2 cellular contexts compared by ENCODE assay signal in the genomic region with DNA sequence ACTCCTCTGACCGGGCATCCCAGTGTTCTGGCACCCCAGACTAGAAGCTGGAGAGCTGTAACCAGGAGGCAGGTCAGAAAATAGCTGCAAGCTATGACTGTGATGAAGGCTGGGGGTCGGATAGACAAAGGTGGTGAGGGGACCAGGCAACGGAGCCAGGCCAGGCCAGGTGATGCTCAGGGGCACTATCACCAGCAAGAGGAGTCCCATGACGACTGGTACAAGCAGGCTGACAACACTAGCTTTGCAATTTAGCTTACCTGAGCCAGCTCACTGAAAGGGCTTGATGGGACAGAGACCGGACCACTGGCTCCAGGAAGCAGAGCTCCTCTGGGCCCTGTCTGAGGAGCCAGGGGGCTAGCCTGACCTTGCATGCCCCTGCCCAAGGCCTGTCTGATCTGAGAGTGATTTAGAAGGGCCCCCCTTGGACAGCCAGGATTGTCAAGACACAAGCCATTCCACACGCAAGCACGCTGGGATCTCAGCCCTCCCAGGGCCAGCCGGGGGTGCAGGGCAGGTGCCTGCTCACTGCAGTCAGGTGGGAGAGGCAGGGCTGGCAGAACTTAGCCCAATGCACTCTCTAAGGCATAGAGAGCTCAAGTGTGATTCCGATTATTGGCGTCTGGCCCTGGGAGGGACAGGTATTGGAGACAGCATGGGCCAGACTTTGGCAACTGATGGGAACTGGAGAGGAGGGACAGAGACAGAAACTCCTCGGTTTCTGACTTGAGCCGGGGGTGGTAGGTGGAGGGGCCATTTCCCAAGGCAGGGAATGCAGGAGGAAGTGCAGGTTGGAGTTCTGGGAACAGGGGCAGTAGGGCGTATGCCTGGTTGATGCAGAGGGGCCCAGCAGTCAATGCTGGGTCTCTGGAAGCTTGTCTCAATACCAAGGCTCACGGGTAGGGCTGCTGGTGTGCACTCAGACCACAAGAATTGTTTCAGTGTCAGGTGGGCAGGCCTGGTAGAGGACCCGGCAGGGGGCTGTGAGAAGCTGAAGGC.
TF ChIP-seq lines count a peak whose summit lies in the region.

No MANE protein-coding gene starts in this region.

TF ChIP-seq in IMR-90, 13 proteins besides CTCF, POLR2A, EP300 and RAD21:
- TF ChIP-seq, protein P1, sequence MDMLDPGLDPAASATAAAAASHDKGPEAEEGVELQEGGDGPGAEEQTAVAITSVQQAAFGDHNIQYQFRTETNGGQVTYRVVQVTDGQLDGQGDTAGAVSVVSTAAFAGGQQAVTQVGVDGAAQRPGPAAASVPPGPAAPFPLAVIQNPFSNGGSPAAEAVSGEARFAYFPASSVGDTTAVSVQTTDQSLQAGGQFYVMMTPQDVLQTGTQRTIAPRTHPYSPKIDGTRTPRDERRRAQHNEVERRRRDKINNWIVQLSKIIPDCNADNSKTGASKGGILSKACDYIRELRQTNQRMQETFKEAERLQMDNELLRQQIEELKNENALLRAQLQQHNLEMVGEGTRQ (IDR thresholded peaks at IDR 0.05; ENCODE audit: low read depth, low read length) = no peak
- no peak for TF ChIP-seq NFE2L2 (IDR thresholded peaks at IDR 0.05; ENCODE audit: low read depth, low read length)
- no peak for TF ChIP-seq MAZ (IDR thresholded peaks at IDR 0.05; ENCODE audit: borderline replicate concordance, low read depth, low read length)
- no peak for TF ChIP-seq MAFK (IDR thresholded peaks at IDR 0.05; ENCODE audit: low read depth, low read length)
- TF ChIP-seq RCOR1 (IDR thresholded peaks at IDR 0.05; ENCODE audit: insufficient replicate concordance, low read length) = no peak
- TF ChIP-seq, protein P2, sequence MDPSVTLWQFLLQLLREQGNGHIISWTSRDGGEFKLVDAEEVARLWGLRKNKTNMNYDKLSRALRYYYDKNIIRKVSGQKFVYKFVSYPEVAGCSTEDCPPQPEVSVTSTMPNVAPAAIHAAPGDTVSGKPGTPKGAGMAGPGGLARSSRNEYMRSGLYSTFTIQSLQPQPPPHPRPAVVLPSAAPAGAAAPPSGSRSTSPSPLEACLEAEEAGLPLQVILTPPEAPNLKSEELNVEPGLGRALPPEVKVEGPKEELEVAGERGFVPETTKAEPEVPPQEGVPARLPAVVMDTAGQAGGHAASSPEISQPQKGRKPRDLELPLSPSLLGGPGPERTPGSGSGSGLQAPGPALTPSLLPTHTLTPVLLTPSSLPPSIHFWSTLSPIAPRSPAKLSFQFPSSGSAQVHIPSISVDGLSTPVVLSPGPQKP (IDR thresholded peaks at IDR 0.05; ENCODE audit: borderline replicate concordance, low read depth, low read length) = no peak
- no peak for TF ChIP-seq SMC3 (IDR thresholded peaks at IDR 0.05; ENCODE audit: low read depth, low read length)
- no peak for TF ChIP-seq BHLHE40 (IDR thresholded peaks at IDR 0.05; ENCODE audit: low read depth, low read length)
- TF ChIP-seq CHD1 (IDR thresholded peaks at IDR 0.05; ENCODE audit: low read depth, low read length) = no peak
- TF ChIP-seq MXI1 (IDR thresholded peaks at IDR 0.05; ENCODE audit: borderline replicate concordance, low read depth, low read length) = no peak
- no peak for TF ChIP-seq CEBPB (IDR thresholded peaks at IDR 0.05; ENCODE audit: low read depth, low read length)
- no peak for TF ChIP-seq RFX5 (IDR thresholded peaks at IDR 0.05; ENCODE audit: low read depth, low read length)
- no peak for TF ChIP-seq FOS (IDR thresholded peaks at IDR 0.05; ENCODE audit: low read depth, low read length)

TF ChIP-seq in WTC11, 78 proteins besides CTCF, POLR2A, EP300 and RAD21:
- TF ChIP-seq, protein P3, sequence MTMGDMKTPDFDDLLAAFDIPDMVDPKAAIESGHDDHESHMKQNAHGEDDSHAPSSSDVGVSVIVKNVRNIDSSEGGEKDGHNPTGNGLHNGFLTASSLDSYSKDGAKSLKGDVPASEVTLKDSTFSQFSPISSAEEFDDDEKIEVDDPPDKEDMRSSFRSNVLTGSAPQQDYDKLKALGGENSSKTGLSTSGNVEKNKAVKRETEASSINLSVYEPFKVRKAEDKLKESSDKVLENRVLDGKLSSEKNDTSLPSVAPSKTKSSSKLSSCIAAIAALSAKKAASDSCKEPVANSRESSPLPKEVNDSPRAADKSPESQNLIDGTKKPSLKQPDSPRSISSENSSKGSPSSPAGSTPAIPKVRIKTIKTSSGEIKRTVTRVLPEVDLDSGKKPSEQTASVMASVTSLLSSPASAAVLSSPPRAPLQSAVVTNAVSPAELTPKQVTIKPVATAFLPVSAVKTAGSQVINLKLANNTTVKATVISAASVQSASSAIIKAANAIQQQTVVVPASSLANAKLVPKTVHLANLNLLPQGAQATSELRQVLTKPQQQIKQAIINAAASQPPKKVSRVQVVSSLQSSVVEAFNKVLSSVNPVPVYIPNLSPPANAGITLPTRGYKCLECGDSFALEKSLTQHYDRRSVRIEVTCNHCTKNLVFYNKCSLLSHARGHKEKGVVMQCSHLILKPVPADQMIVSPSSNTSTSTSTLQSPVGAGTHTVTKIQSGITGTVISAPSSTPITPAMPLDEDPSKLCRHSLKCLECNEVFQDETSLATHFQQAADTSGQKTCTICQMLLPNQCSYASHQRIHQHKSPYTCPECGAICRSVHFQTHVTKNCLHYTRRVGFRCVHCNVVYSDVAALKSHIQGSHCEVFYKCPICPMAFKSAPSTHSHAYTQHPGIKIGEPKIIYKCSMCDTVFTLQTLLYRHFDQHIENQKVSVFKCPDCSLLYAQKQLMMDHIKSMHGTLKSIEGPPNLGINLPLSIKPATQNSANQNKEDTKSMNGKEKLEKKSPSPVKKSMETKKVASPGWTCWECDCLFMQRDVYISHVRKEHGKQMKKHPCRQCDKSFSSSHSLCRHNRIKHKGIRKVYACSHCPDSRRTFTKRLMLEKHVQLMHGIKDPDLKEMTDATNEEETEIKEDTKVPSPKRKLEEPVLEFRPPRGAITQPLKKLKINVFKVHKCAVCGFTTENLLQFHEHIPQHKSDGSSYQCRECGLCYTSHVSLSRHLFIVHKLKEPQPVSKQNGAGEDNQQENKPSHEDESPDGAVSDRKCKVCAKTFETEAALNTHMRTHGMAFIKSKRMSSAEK (CRISPR knock-in tag; IDR thresholded peaks at IDR 0.05; ENCODE audit: borderline replicate concordance) = no peak
- TF ChIP-seq, protein P4, sequence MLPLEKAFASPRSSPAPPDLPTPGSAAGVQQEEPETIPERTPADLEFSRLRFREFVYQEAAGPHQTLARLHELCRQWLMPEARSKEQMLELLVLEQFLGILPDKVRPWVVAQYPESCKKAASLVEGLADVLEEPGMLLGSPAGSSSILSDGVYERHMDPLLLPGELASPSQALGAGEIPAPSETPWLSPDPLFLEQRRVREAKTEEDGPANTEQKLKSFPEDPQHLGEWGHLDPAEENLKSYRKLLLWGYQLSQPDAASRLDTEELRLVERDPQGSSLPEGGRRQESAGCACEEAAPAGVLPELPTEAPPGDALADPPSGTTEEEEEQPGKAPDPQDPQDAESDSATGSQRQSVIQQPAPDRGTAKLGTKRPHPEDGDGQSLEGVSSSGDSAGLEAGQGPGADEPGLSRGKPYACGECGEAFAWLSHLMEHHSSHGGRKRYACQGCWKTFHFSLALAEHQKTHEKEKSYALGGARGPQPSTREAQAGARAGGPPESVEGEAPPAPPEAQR (CRISPR knock-in tag; IDR thresholded peaks at IDR 0.05) = no peak
- TF ChIP-seq EMX1 (CRISPR knock-in tag; IDR thresholded peaks at IDR 0.05) (no peak), ZNF232 (CRISPR knock-in tag; IDR thresholded peaks at IDR 0.05) (no peak), ZNF263 (CRISPR knock-in tag; IDR thresholded peaks at IDR 0.05; ENCODE audit: low read depth) (no peak), FOXJ3 (CRISPR knock-in tag; IDR thresholded peaks at IDR 0.05; ENCODE audit: borderline replicate concordance) (no peak), ELF4 (CRISPR knock-in tag; IDR thresholded peaks at IDR 0.05; ENCODE audit: low read depth) (no peak), SP1 (CRISPR knock-in tag; conservative IDR thresholded peaks at IDR 0.05) (no peak), KAT7 (CRISPR knock-in tag; IDR thresholded peaks at IDR 0.05; ENCODE audit: borderline replicate concordance) (no peak), PRRX2 (CRISPR knock-in tag; IDR thresholded peaks at IDR 0.05) (no peak), OVOL2 (CRISPR knock-in tag; IDR thresholded peaks at IDR 0.05; ENCODE audit: borderline replicate concordance) (no peak), NFATC4 (CRISPR knock-in tag; IDR thresholded peaks at IDR 0.05) (no peak), GABPB1 (CRISPR knock-in tag; IDR thresholded peaks at IDR 0.05) (no peak), TP53 (CRISPR knock-in tag; IDR thresholded peaks at IDR 0.05) (no peak), ZNF423 (CRISPR knock-in tag; IDR thresholded peaks at IDR 0.05) (no peak)
- TF ChIP-seq, protein P5, sequence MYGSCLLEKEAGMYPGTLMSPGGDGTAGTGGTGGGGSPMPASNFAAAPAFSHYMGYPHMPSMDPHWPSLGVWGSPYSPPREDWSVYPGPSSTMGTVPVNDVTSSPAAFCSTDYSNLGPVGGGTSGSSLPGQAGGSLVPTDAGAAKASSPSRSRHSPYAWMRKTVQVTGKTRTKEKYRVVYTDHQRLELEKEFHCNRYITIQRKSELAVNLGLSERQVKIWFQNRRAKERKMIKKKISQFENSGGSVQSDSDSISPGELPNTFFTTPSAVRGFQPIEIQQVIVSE (CRISPR knock-in tag; IDR thresholded peaks at IDR 0.05; ENCODE audit: borderline replicate concordance) = no peak
- TF ChIP-seq, protein P6, sequence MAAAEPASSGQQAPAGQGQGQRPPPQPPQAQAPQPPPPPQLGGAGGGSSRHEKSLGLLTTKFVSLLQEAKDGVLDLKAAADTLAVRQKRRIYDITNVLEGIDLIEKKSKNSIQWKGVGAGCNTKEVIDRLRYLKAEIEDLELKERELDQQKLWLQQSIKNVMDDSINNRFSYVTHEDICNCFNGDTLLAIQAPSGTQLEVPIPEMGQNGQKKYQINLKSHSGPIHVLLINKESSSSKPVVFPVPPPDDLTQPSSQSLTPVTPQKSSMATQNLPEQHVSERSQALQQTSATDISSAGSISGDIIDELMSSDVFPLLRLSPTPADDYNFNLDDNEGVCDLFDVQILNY (CRISPR knock-in tag; IDR thresholded peaks at IDR 0.05) = no peak
- TF ChIP-seq, protein P7, sequence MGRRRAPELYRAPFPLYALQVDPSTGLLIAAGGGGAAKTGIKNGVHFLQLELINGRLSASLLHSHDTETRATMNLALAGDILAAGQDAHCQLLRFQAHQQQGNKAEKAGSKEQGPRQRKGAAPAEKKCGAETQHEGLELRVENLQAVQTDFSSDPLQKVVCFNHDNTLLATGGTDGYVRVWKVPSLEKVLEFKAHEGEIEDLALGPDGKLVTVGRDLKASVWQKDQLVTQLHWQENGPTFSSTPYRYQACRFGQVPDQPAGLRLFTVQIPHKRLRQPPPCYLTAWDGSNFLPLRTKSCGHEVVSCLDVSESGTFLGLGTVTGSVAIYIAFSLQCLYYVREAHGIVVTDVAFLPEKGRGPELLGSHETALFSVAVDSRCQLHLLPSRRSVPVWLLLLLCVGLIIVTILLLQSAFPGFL (CRISPR knock-in tag; IDR thresholded peaks at IDR 0.05; ENCODE audit: borderline replicate concordance) = no peak
- TF ChIP-seq, protein P8, sequence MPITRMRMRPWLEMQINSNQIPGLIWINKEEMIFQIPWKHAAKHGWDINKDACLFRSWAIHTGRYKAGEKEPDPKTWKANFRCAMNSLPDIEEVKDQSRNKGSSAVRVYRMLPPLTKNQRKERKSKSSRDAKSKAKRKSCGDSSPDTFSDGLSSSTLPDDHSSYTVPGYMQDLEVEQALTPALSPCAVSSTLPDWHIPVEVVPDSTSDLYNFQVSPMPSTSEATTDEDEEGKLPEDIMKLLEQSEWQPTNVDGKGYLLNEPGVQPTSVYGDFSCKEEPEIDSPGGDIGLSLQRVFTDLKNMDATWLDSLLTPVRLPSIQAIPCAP (CRISPR knock-in tag; IDR thresholded peaks at IDR 0.05) = no peak
- TF ChIP-seq, protein P1 (CRISPR knock-in tag; IDR thresholded peaks at IDR 0.05) = no peak
